In genomic region chr2:7765236-7765635, GRCh38 we compare ENCODE assay signal across 29 cellular contexts.
"Had no signal": no experiment of that assay in that cellular context is flagged by ENCODE, and none has a peak within 500 bp of the region (broad histone marks: within the 10 kb centered on the region; RNA-seq: fewer than 3 reads in every experiment).

No MANE protein-coding gene starts in this region.

- H3K4me3 ChIP-seq: ascending aorta, gastrocnemius medialis, heart left ventricle had no signal

- H3K27me3 ChIP-seq: ascending aorta, gastrocnemius medialis, heart left ventricle had no signal

- H3K27ac ChIP-seq: ascending aorta, gastrocnemius medialis had no signal

- H3K27me3 Mint-ChIP-seq: activated CD8-positive, alpha-beta memory T cell treated with anti-CD3 and anti-CD28 coated beads, Interleukin-2, amount 10 ng/mL, durations not matched to agents 7 days and 5 days; activated naive CD4-positive, alpha-beta T cell treated with anti-CD3 and anti-CD28 coated beads, Interleukin-2, amount 50 U/mL, for 24 hours; activated naive CD8-positive, alpha-beta T cell treated with anti-CD3 and anti-CD28 coated beads, Interleukin-2, amount 10 ng/mL, durations not matched to agents 7 days and 5 days; effector memory CD8-positive, alpha-beta T cell; T-helper 17 cell had no signal

- H3K9me3 ChIP-seq: gastrocnemius medialis had no signal

- H3K36me3 ChIP-seq: ascending aorta, gastrocnemius medialis, heart left ventricle had no signal

- DNase-seq: activated CD4-positive, alpha-beta memory T cell treated with anti-CD3 and anti-CD28 coated beads for 36 hours; activated CD4-positive, alpha-beta T cell treated with anti-CD3 and anti-CD28 coated beads for 1 hour; activated CD4-positive, alpha-beta T cell treated with anti-CD3 and anti-CD28 coated beads for 4 hours; activated CD8-positive, alpha-beta memory T cell treated with anti-CD3 and anti-CD28 coated beads, Interleukin-2, amount 10 ng/mL, durations not matched to agents 7 days and 5 days; activated CD8-positive, alpha-beta memory T cell treated with anti-CD3 and anti-CD28 coated beads, Interleukin-2, amount 50 U/mL, for 4 hours; activated CD8-positive, alpha-beta T cell treated with anti-CD3 and anti-CD28 coated beads, Interleukin-2, amount 10 ng/mL, durations not matched to agents 7 days and 5 days; activated effector memory CD4-positive, alpha-beta T cell treated with anti-CD3 and anti-CD28 coated beads, Interleukin-2, amount 50 U/mL, for 16 hours; activated naive CD4-positive, alpha-beta T cell treated with anti-CD3 and anti-CD28 coated beads for 36 hours; activated naive CD8-positive, alpha-beta T cell treated with anti-CD3 and anti-CD28 coated beads, Interleukin-2, amount 10 ng/mL, durations not matched to agents 7 days and 5 days; activated T-cell treated with anti-CD3 and anti-CD28 coated beads, Interleukin-2, amount 50 U/mL, for 1 hour; activated T-cell treated with anti-CD3 and anti-CD28 coated beads, Interleukin-2, amount 50 U/mL, for 48 hours; caudate nucleus; cortex of kidney; dermis blood vessel endothelial cell; effector CD4-positive, alpha-beta T cell; effector memory CD8-positive, alpha-beta T cell; foreskin fibroblast; gastrocnemius medialis; glutamatergic neuron; heart left ventricle; T-helper 1 cell; T-helper 17 cell; T1000 had no signal

- H3K4me1 Mint-ChIP-seq: activated naive CD4-positive, alpha-beta T cell treated with anti-CD3 and anti-CD28 coated beads, Interleukin-2, amount 50 U/mL, for 24 hours; brain; T-helper 17 cell had no signal

- H3K4me1 ChIP-seq: ascending aorta, gastrocnemius medialis, heart left ventricle had no signal

- H3K4me3 Mint-ChIP-seq: activated CD4-positive, alpha-beta memory T cell treated with anti-CD3 and anti-CD28 coated beads for 36 hours; activated CD8-positive, alpha-beta memory T cell treated with anti-CD3 and anti-CD28 coated beads, Interleukin-2, amount 10 ng/mL, durations not matched to agents 7 days and 5 days; activated CD8-positive, alpha-beta T cell treated with anti-CD3 and anti-CD28 coated beads, Interleukin-2, amount 10 ng/mL, durations not matched to agents 7 days and 5 days; activated naive CD4-positive, alpha-beta T cell treated with anti-CD3 and anti-CD28 coated beads for 36 hours; activated naive CD4-positive, alpha-beta T cell treated with anti-CD3 and anti-CD28 coated beads, Interleukin-2, amount 50 U/mL, for 24 hours; activated naive CD8-positive, alpha-beta T cell treated with anti-CD3 and anti-CD28 coated beads, Interleukin-2, amount 10 ng/mL, durations not matched to agents 7 days and 5 days; activated T-helper 1 cell treated with anti-CD3 and anti-CD28 coated beads, Interleukin-12 subunit alpha, Interleukin-12 subunit beta, Interleukin-2, Interleukin-4 antibody, amounts not matched to agents 30 ng/mL and 10 ng/mL and 1 ng/mL, durations not matched to agents 14 hours and 24 hours and 36 hours; brain; effector memory CD8-positive, alpha-beta T cell; T-helper 17 cell; T-helper 2 cell treated with Interferon-gamma antibody and Interleukin-4, amounts not matched to agents 5 μg/mL and 100 μg/mL, for 36 hours had no signal

- ATAC-seq: activated CD8-positive, alpha-beta memory T cell treated with anti-CD3 and anti-CD28 coated beads, Interleukin-2, amount 10 ng/mL, durations not matched to agents 7 days and 5 days; activated CD8-positive, alpha-beta T cell treated with anti-CD3 and anti-CD28 coated beads, Interleukin-2, amount 10 ng/mL, durations not matched to agents 7 days and 5 days; effector memory CD8-positive, alpha-beta T cell; esophagus mucosa; gastrocnemius medialis; heart left ventricle; T-helper 17 cell had no signal

- H3K27ac Mint-ChIP-seq: activated CD4-positive, alpha-beta memory T cell treated with anti-CD3 and anti-CD28 coated beads for 36 hours; activated CD8-positive, alpha-beta memory T cell treated with anti-CD3 and anti-CD28 coated beads, Interleukin-2, amount 10 ng/mL, durations not matched to agents 7 days and 5 days; activated CD8-positive, alpha-beta T cell treated with anti-CD3 and anti-CD28 coated beads, Interleukin-2, amount 10 ng/mL, durations not matched to agents 7 days and 5 days; activated naive CD4-positive, alpha-beta T cell treated with anti-CD3 and anti-CD28 coated beads for 36 hours; activated naive CD4-positive, alpha-beta T cell treated with anti-CD3 and anti-CD28 coated beads, Interleukin-2, amount 50 U/mL, for 24 hours; activated naive CD8-positive, alpha-beta T cell treated with anti-CD3 and anti-CD28 coated beads, Interleukin-2, amount 10 ng/mL, durations not matched to agents 7 days and 5 days; brain; effector memory CD8-positive, alpha-beta T cell; T-helper 17 cell had no signal
